In genomic region chr14:92386637-92387036, GRCh38 we compare ENCODE assay signal across 1 cellular context.
A peak's percentile ranks its signal among the peaks of the same experiment; 100 is the strongest.
TF ChIP-seq lines count a peak whose summit lies in the region.

No MANE protein-coding gene starts in this region.

TF ChIP-seq in HepG2, 621 proteins besides CTCF, POLR2A, EP300 and RAD21 (continued from another document and continues in another):
- TF ChIP-seq YY1 (IDR thresholded peaks at IDR 0.05; ENCODE audit: insufficient read depth, insufficient replicate concordance, low read depth, low read length) = no peak
- no peak for TF ChIP-seq ZNF703 (CRISPR knock-in tag; IDR thresholded peaks at IDR 0.05; ENCODE audit: borderline replicate concordance)
- TF ChIP-seq NFE2L2 (IDR thresholded peaks at IDR 0.05; ENCODE audit: low read length) = no peak
- no peak for TF ChIP-seq ZBTB21 (CRISPR knock-in tag; IDR thresholded peaks at IDR 0.05)
- TF ChIP-seq ADNP (CRISPR knock-in tag; IDR thresholded peaks at IDR 0.05) = no peak
- no peak for TF ChIP-seq KLF12 (CRISPR knock-in tag; IDR thresholded peaks at IDR 0.05; ENCODE audit: borderline replicate concordance)
- TF ChIP-seq ZNF687 (CRISPR knock-in tag; IDR thresholded peaks at IDR 0.05) = peak; percentile 27; the same call in 1 of the 2 replicates
- no peak for TF ChIP-seq ZFP62 (CRISPR knock-in tag; IDR thresholded peaks at IDR 0.05)
- no peak for TF ChIP-seq REPIN1 (CRISPR knock-in tag; IDR thresholded peaks at IDR 0.05; ENCODE audit: borderline replicate concordance, low read depth)
- TF ChIP-seq ZNF776 (CRISPR knock-in tag; IDR thresholded peaks at IDR 0.05) = no peak
- no peak for TF ChIP-seq TSC22D2 (CRISPR knock-in tag; IDR thresholded peaks at IDR 0.05; ENCODE audit: borderline replicate concordance)
- TF ChIP-seq ZNF24 (IDR thresholded peaks at IDR 0.05) = no peak
- TF ChIP-seq TMF1 (CRISPR knock-in tag; IDR thresholded peaks at IDR 0.05; ENCODE audit: low read depth) = no peak
- TF ChIP-seq E2F5 (CRISPR knock-in tag; conservative IDR thresholded peaks at IDR 0.05) = no peak
- TF ChIP-seq E2F1 (CRISPR knock-in tag; IDR thresholded peaks at IDR 0.05) = no peak
- no peak for TF ChIP-seq ZNF7 (CRISPR knock-in tag; IDR thresholded peaks at IDR 0.05)
- TF ChIP-seq HES4 (CRISPR knock-in tag; IDR thresholded peaks at IDR 0.05; ENCODE audit: borderline replicate concordance) = no peak
- TF ChIP-seq ZNF17 (CRISPR knock-in tag; IDR thresholded peaks at IDR 0.05) = no peak
- no peak for TF ChIP-seq PTBP1 (IDR thresholded peaks at IDR 0.05; ENCODE audit: low read depth, low read length, poor library complexity, severe bottlenecking)
- no peak for TF ChIP-seq MATR3 (CRISPR knock-in tag; IDR thresholded peaks at IDR 0.05)
- no peak for TF ChIP-seq MLXIP (CRISPR knock-in tag; IDR thresholded peaks at IDR 0.05; ENCODE audit: borderline replicate concordance)
- no peak for TF ChIP-seq ZNF34 (CRISPR knock-in tag; IDR thresholded peaks at IDR 0.05; ENCODE audit: borderline replicate concordance)
- TF ChIP-seq ZNF850 (CRISPR knock-in tag; conservative IDR thresholded peaks at IDR 0.05) = no peak
- no peak for TF ChIP-seq PRPF4 (IDR thresholded peaks at IDR 0.05; ENCODE audit: low read depth, low read length, poor library complexity, severe bottlenecking)
- TF ChIP-seq HDAC2 (CRISPR knock-in tag; IDR thresholded peaks at IDR 0.05) = peak; percentile 63; the same call in 1 of the 2 replicates
- no peak for TF ChIP-seq ZC3H13 (CRISPR knock-in tag; IDR thresholded peaks at IDR 0.05)
- TF ChIP-seq RFX1 (IDR thresholded peaks at IDR 0.05) = no peak
- TF ChIP-seq ZBTB39 (CRISPR knock-in tag; IDR thresholded peaks at IDR 0.05) = no peak
- peak; percentile 40; the same call in 1 of the 2 replicates for TF ChIP-seq ELF1 (CRISPR knock-in tag; IDR thresholded peaks at IDR 0.05)
- TF ChIP-seq ZNF142 (CRISPR knock-in tag; IDR thresholded peaks at IDR 0.05) = no peak
- 0 out of 2 replicates have a peak, but pooled peaks have one; percentile 36 for TF ChIP-seq MTA1 (CRISPR knock-in tag; IDR thresholded peaks at IDR 0.05; ENCODE audit: borderline replicate concordance)
- TF ChIP-seq SIX1 (CRISPR knock-in tag; IDR thresholded peaks at IDR 0.05; ENCODE audit: borderline replicate concordance) = no peak
- TF ChIP-seq HINFP (CRISPR knock-in tag; IDR thresholded peaks at IDR 0.05; ENCODE audit: low read depth) = no peak
- TF ChIP-seq ZBTB4 (CRISPR knock-in tag; IDR thresholded peaks at IDR 0.05; ENCODE audit: borderline replicate concordance) = no peak
